ENCODE assay signal across 10 cellular contexts in genomic region chr17:73430848-73431247, GRCh38.
DNase-seq lines count a peak whose midpoint lies in the region; ATAC-seq and TF ChIP-seq lines count a peak whose summit lies in the region.
"Had no signal": no experiment of that assay in that cellular context is flagged by ENCODE, and none has a peak within 500 bp of the region (broad histone marks: within the 10 kb centered on the region; RNA-seq: fewer than 3 reads in every experiment).

No MANE protein-coding gene starts in this region.

- WGBS in H9 (ENCODE audit: extremely low coverage, insufficient read length, low lambda C conversion rate): no CpG with 5 or more reads among the region's 8 CpGs

- no peak overlapping the region for H3K4me3 Mint-ChIP-seq in H9
- no peak overlapping the region for H3K4me3 Mint-ChIP-seq in mesothelial cell of epicardium
- H3K4me3 Mint-ChIP-seq: dendritic cell treated with granulocyte-macrophage colony-stimulating factor and Interleukin-4, amounts not matched to agents 40 ng/mL and 50 ng/mL, for 4 days had no signal

- no peak overlapping the region for H2BK20ac ChIP-seq in H9 (ENCODE audit: low read depth, low read length, poor library complexity, severe bottlenecking)

- no peak overlapping the region for H3K27ac Mint-ChIP-seq in H9
- no peak overlapping the region for H3K27ac Mint-ChIP-seq in mesothelial cell of epicardium

- no peak overlapping the region for H2AK5ac ChIP-seq in H9 (ENCODE audit: insufficient read length, low read length)

- peaks cover 11 to 15% of the 10 kb centered on the region in 2 experiments for H3K4me1 Mint-ChIP-seq in H9
- peaks cover 16% of the 10 kb centered on the region for H3K4me1 Mint-ChIP-seq in mesothelial cell of epicardium

- no peak overlapping the region for H4K8ac ChIP-seq in H9 (replicated peaks; ENCODE audit: insufficient read length, low read depth, low read length)

- TF ChIP-seq CTCF in H9 (conservative IDR thresholded peaks at IDR 0.05) (no peak), brain microvascular endothelial cell (IDR thresholded peaks at IDR 0.05; ENCODE audit: low read depth, low read length, missing control alignments) (no peak), mesothelial cell of epicardium (IDR thresholded peaks at IDR 0.05; ENCODE audit: unreplicated experiment) (no peak)

- H3K18ac ChIP-seq in H9 (ENCODE audit: insufficient read length, low read depth, low read length): no peak overlapping the region

- no peaks in the 10 kb centered on the region for H3K23me2 ChIP-seq in H9 (ENCODE audit: insufficient read length, low read depth, low read length, poor library complexity, severe bottlenecking)

- no peaks in the 10 kb centered on the region for H3K79me1 ChIP-seq in H9 (ENCODE audit: insufficient read depth, low read depth, low read length, poor library complexity, severe bottlenecking)

- H4K20me1 ChIP-seq in H9 (ENCODE audit: control insufficient read depth, insufficient read depth, insufficient read length): no peaks in the 10 kb centered on the region

- H3K4me1 ChIP-seq in H9 (ENCODE audit: insufficient read depth, low read length) (no peaks in the 10 kb centered on the region), HAP-1 (no peaks in the 10 kb centered on the region)

- H3K4ac ChIP-seq in H9 (ENCODE audit: low read depth, low read length): no peak overlapping the region

- H4K91ac ChIP-seq in H9 (ENCODE audit: insufficient read length, low read depth, low read length): no peak overlapping the region

- H2BK15ac ChIP-seq in H9 (ENCODE audit: low read depth, low read length): no peak overlapping the region

- H3K27ac ChIP-seq in H9 (ENCODE audit: insufficient read length, low read depth, low read length) (no peak overlapping the region), brain microvascular endothelial cell (no peak overlapping the region)
- H3K27ac ChIP-seq: prostate gland had no signal

- no peaks in the 10 kb centered on the region for H3K27me3 ChIP-seq in H9 (ENCODE audit: insufficient read depth, low read length)
- no peaks in the 10 kb centered on the region for H3K27me3 ChIP-seq in brain microvascular endothelial cell (replicated peaks)
- no peaks in the 10 kb centered on the region for H3K27me3 ChIP-seq in HAP-1 (ENCODE audit: low read depth)

- no peak for ATAC-seq in HG03342 (IDR thresholded peaks at IDR 0.05; ENCODE audit: unreplicated experiment)

- DNase-seq in AML-193 (lab: John Stamatoyannopoulos, UW) (peak; percentile 32 to 36), H9 (peak; percentile 24), NCI-H82 (lab: John Stamatoyannopoulos, UW) (peak; percentile 61), brain microvascular endothelial cell (peak; percentile 31), HAP-1 (ENCODE audit: low spot score in 2 of 2) (no peak), iPS-NIHi7 (ENCODE audit: extremely low spot score) (no peak), mesothelial cell of epicardium (ENCODE audit: low spot score in 2 of 2, unreplicated experiment in 2 of 2) (no peak)

- no peak overlapping the region for H3K14ac ChIP-seq in H9 (ENCODE audit: insufficient read depth, low read length)

- no peaks in the 10 kb centered on the region for H3K79me2 ChIP-seq in H9 (ENCODE audit: insufficient read depth, low read length)

- no peak overlapping the region for H3K4me2 ChIP-seq in H9 (ENCODE audit: insufficient read depth, insufficient read length, low read length)

- no peak overlapping the region for H2BK5ac ChIP-seq in H9 (ENCODE audit: insufficient read length, low read length)

- H3K36me3 ChIP-seq in brain microvascular endothelial cell (replicated peaks) (no peaks in the 10 kb centered on the region), HAP-1 (replicated peaks) (no peaks in the 10 kb centered on the region)
- H3K36me3 ChIP-seq: prostate gland had no signal

- H3K23ac ChIP-seq in H9 (ENCODE audit: insufficient read length, low read depth, low read length): no peak overlapping the region

- H3T11ph ChIP-seq in H9 (ENCODE audit: low read length): no peak overlapping the region

- H3K56ac ChIP-seq in H9 (ENCODE audit: insufficient read length, low read depth, low read length): no peak overlapping the region

- H2BK12ac ChIP-seq in H9 (ENCODE audit: insufficient read length, low read depth, low read length): no peak overlapping the region

- H3K9ac ChIP-seq in H9 (ENCODE audit: extremely low read depth, insufficient read length, low read length): no peak overlapping the region

- H3K4me3 ChIP-seq in brain microvascular endothelial cell (ENCODE audit: low read depth, low read length) (no peak overlapping the region), HAP-1 (no peak overlapping the region)
- H3K4me3 ChIP-seq: prostate gland had no signal

- no peak overlapping the region for H2BK120ac ChIP-seq in H9 (ENCODE audit: low read depth, low read length, poor library complexity, severe bottlenecking)

- H3K27me3 Mint-ChIP-seq in H9 (ENCODE audit: low read depth) (no peaks in the 10 kb centered on the region), mesothelial cell of epicardium (ENCODE audit: low read depth) (no peaks in the 10 kb centered on the region)

- no peak overlapping the region for H4K5ac ChIP-seq in H9 (ENCODE audit: insufficient read length, low read depth, low read length)

- in situ Hi-C loops in brain microvascular endothelial cell (cut with HindIII; ENCODE audit: low pct_ligation_motif_present, low sequenced_read_pairs): no loop called here
- in situ Hi-C loops in HAP-1 (cut with MboI; ENCODE audit: low sequenced_read_pairs): loop anchor here (10.0 kb wide), 2 partner anchors 274 to 744 kb away; no protein-coding TSS in a partner anchor

- H3K9me3 Mint-ChIP-seq in H9 (no peaks in the 10 kb centered on the region), mesothelial cell of epicardium (no peaks in the 10 kb centered on the region)
- H3K9me3 Mint-ChIP-seq: dendritic cell treated with granulocyte-macrophage colony-stimulating factor and Interleukin-4, amounts not matched to agents 40 ng/mL and 50 ng/mL, for 4 days had no signal

- H3K9me3 ChIP-seq in H9 (ENCODE audit: control insufficient read depth, low read depth, low read length) (no peaks in the 10 kb centered on the region), HAP-1 (no peaks in the 10 kb centered on the region)
- H3K9me3 ChIP-seq: prostate gland had no signal

- H3K36me3 Mint-ChIP-seq in H9 (ENCODE audit: insufficient read depth in 1 of 3, low read depth in 3 of 3): peaks cover 0 to 4% (median 0%) of the 10 kb centered on the region in 3 experiments; a peak in 1 of 7 replicates
- H3K36me3 Mint-ChIP-seq in mesothelial cell of epicardium: peaks cover 4% of the 10 kb centered on the region

- H2AFZ ChIP-seq in H9 (ENCODE audit: low read length): no peak overlapping the region

Comparison
In these comparisons a context has a peak if more than half of its experiments do, and no peak if none do; other contexts are left out.
1. DNase-seq: peak in AML-193 (2 of 2), H9 (single experiment), NCI-H82 (single experiment) and brain microvascular endothelial cell (single experiment); none in HAP-1 (0 of 2), iPS-NIHi7 (single experiment) and mesothelial cell of epicardium (0 of 2).